ENCODE assay signal across 20 cellular contexts in the genomic region with DNA sequence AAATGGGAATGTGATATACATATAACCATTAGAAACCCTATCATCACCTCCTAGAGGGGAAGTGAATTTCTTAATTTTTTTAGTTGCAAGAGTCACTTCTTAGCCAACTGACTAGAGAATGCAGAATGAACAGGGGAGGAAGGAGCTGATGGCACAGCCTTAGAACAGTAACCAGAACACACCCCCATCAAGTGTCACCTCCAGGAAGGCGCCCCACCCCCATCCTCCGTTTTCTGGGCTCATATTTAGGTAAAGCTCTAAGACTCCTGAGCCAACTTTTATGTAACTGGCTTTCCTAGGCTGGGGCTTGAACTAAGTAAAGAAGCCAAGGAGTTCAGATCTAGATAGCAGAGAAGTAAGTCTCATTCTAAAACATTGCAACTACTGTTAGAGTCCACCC. TPM values are rescaled to one million over a fixed set of nuclear protein-coding genes. Genes with fewer than 3 reads are reported as not detected.
"Had no signal": no experiment of that assay in that cellular context is flagged by ENCODE, and none has a peak within 500 bp of the region (broad histone marks: within the 10 kb centered on the region; RNA-seq: fewer than 3 reads in every experiment).

No MANE protein-coding gene starts in this region.

- H3K36me3 ChIP-seq: ovary, prostate gland had no signal

- H3K27me3 ChIP-seq: adrenal gland, ascending aorta, brain microvascular endothelial cell, esophagus squamous epithelium, gastroesophageal sphincter, ovary had no signal

- H3K9me3 Mint-ChIP-seq: activated B cell treated with CpG ODN at 0.5 μM for 24 hours; activated CD4-positive, alpha-beta memory T cell treated with anti-CD3 and anti-CD28 coated beads for 36 hours; activated naive CD4-positive, alpha-beta T cell treated with anti-CD3 and anti-CD28 coated beads, Interleukin-2, amount 10 ng/mL, durations not matched to agents 7 days and 5 days; activated T-cell treated with anti-CD3 and anti-CD28 coated beads, Interleukin-2, amount 50 U/mL, for 72 hours; central memory CD8-positive, alpha-beta T cell; endodermal cell; natural killer cell had no signal

- H3K4me3 Mint-ChIP-seq: activated B cell treated with CpG ODN at 0.5 μM for 24 hours; activated CD4-positive, alpha-beta memory T cell treated with anti-CD3 and anti-CD28 coated beads for 36 hours; activated CD4-positive, alpha-beta T cell treated with anti-CD3 and anti-CD28 coated beads for 36 hours; activated naive CD4-positive, alpha-beta T cell treated with anti-CD3 and anti-CD28 coated beads, Interleukin-2, amount 10 ng/mL, durations not matched to agents 7 days and 5 days; activated T-cell treated with anti-CD3 and anti-CD28 coated beads, Interleukin-2, amount 50 U/mL, for 72 hours; central memory CD8-positive, alpha-beta T cell; endodermal cell; natural killer cell had no signal

- H3K9me3 ChIP-seq: adrenal gland, ascending aorta, esophagus squamous epithelium, gastroesophageal sphincter, ovary, prostate gland had no signal

- H3K27me3 Mint-ChIP-seq: activated B cell treated with CpG ODN at 0.5 μM for 24 hours; activated CD4-positive, alpha-beta memory T cell treated with anti-CD3 and anti-CD28 coated beads for 36 hours; activated CD4-positive, alpha-beta T cell treated with anti-CD3 and anti-CD28 coated beads for 36 hours; activated naive CD4-positive, alpha-beta T cell treated with anti-CD3 and anti-CD28 coated beads, Interleukin-2, amount 10 ng/mL, durations not matched to agents 7 days and 5 days; central memory CD8-positive, alpha-beta T cell had no signal

- H3K4me1 Mint-ChIP-seq: activated B cell treated with CpG ODN at 0.5 μM for 24 hours; activated naive CD4-positive, alpha-beta T cell treated with anti-CD3 and anti-CD28 coated beads, Interleukin-2, amount 10 ng/mL, durations not matched to agents 7 days and 5 days; central memory CD8-positive, alpha-beta T cell had no signal

- H3K27ac ChIP-seq: adrenal gland, ascending aorta, brain microvascular endothelial cell, esophagus squamous epithelium, gastroesophageal sphincter, ovary, prostate gland had no signal

- H3K4me1 ChIP-seq: adrenal gland, ascending aorta, esophagus squamous epithelium, gastroesophageal sphincter, prostate gland had no signal

- H3K4me3 ChIP-seq: adrenal gland, ascending aorta, esophagus squamous epithelium, gastroesophageal sphincter, ovary, prostate gland had no signal

- ATAC-seq: activated CD4-positive, alpha-beta T cell treated with anti-CD3 and anti-CD28 coated beads for 36 hours; activated T-cell treated with anti-CD3 and anti-CD28 coated beads, Interleukin-2, amount 50 U/mL, for 72 hours; gastroesophageal sphincter; left ventricle myocardium superior; natural killer cell had no signal

- H3K27ac Mint-ChIP-seq: activated B cell treated with CpG ODN at 0.5 μM for 24 hours; activated CD4-positive, alpha-beta memory T cell treated with anti-CD3 and anti-CD28 coated beads for 36 hours; activated CD4-positive, alpha-beta T cell treated with anti-CD3 and anti-CD28 coated beads for 36 hours; activated naive CD4-positive, alpha-beta T cell treated with anti-CD3 and anti-CD28 coated beads, Interleukin-2, amount 10 ng/mL, durations not matched to agents 7 days and 5 days; activated T-cell treated with anti-CD3 and anti-CD28 coated beads, Interleukin-2, amount 50 U/mL, for 72 hours; endodermal cell; natural killer cell had no signal

- DNase-seq: activated B cell treated with CpG ODN at 0.5 μM for 24 hours; activated CD4-positive, alpha-beta memory T cell treated with anti-CD3 and anti-CD28 coated beads for 36 hours; activated CD4-positive, alpha-beta T cell treated with anti-CD3 and anti-CD28 coated beads for 36 hours; activated effector memory CD4-positive, alpha-beta T cell treated with anti-CD3 and anti-CD28 coated beads, Interleukin-2, amount 50 U/mL, for 16 hours; activated naive CD4-positive, alpha-beta T cell treated with anti-CD3 and anti-CD28 coated beads, Interleukin-2, amount 10 ng/mL, durations not matched to agents 7 days and 5 days; activated T-cell treated with anti-CD3 and anti-CD28 coated beads, Interleukin-2, amount 50 U/mL, for 72 hours; brain microvascular endothelial cell; esophagus squamous epithelium; left ventricle myocardium superior; natural killer cell; ovary; stimulated activated CD4-positive, alpha-beta T cell treated with anti-CD3 and anti-CD28 coated beads, Interleukin-4, amount 100 ng/mL, for 1 hour; stimulated activated naive CD4-positive, alpha-beta T cell treated with Interleukin-2 at 50 U/mL for 16 hours had no signal

RNA-seq across cellular contexts. Expression of a gene that starts 54.0 kb away (rescaled TPM):
- total RNA-seq: activated B cell treated with CpG ODN at 0.5 μM for 24 hours; activated CD4-positive, alpha-beta memory T cell treated with anti-CD3 and anti-CD28 coated beads for 36 hours; activated CD4-positive, alpha-beta T cell treated with anti-CD3 and anti-CD28 coated beads for 36 hours; activated T-cell treated with anti-CD3 and anti-CD28 coated beads, Interleukin-2, amount 50 U/mL, for 72 hours; natural killer cell; T-helper 1 cell treated with Interleukin-12 subunit alpha and Interleukin-12 subunit beta and Interleukin-4 antibody, amounts not matched to agents 30 ng/mL and 1 ng/mL, for 36 hours had no signal
